In the genomic region with DNA sequence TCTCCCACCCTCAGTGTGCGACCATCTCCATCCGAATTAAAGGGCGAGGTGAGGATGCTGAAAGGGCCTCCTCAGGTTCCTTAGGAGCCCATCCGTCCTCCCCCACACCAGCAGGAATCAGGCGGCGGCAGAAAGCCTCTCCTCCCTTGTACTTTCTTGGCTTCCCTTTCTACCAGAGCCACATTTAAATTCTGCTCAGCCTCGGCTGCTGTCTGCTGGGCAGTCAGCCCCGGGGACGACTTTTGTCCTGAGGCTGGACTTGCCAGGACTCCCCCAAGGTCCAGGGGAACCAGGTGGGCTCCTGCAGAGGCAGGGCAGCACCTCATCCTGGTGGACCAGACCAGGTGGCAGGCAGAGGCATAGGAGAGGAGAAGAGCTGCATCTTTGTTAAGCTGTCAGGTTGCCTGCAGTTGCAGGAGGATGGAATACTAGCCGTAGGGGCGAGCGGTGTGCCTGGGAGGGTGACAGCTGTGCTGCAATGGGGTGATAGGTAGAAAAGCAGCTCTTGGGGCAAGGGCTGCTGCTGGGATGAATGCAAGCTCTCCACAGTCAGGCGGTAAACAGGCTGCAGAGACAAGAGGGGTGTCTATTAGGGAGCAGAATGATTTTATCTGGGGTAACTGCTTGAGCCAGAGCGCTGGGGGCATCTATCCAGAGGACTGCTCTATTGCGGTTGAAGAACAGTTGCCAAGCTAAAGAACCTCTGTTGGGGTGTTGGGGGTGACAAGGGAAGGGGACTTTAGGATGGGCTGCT, we compare ENCODE assay signal across 14 cellular contexts. TPM values are rescaled to one million over a fixed set of nuclear protein-coding genes. Genes with fewer than 3 reads are reported as not detected.
DNase-seq lines count a peak whose midpoint lies in the region; ATAC-seq lines count a peak whose summit lies in the region.
"Had no signal": no experiment of that assay in that cellular context is flagged by ENCODE, and none has a peak within 500 bp of the region (broad histone marks: within the 10 kb centered on the region; RNA-seq: fewer than 3 reads in every experiment).

No MANE protein-coding gene starts in this region.

- no peak for ATAC-seq in stimulated activated memory B cell treated with anti-CD40 and anti-IgM and Interleukin-4, amounts not matched to agents 10 μg/mL and 1 μg/mL and 100 μg/mL, for 72 hours
- no peak for ATAC-seq in HG03095 (IDR thresholded peaks at IDR 0.05; ENCODE audit: unreplicated experiment)

- H3K4me1 Mint-ChIP-seq in stimulated activated memory B cell treated with anti-CD40 and anti-IgM and Interleukin-4, amounts not matched to agents 10 μg/mL and 1 μg/mL and 100 μg/mL, for 72 hours, result no peaks in the 10 kb centered on the region

- no peaks in the 10 kb centered on the region for H3K27me3 ChIP-seq in HUES48 (ENCODE audit: control insufficient read depth, insufficient read depth, low read length)
- H3K27me3 ChIP-seq in skeletal muscle satellite cell (ENCODE audit: control insufficient read depth, insufficient read depth, low read length), result no peaks in the 10 kb centered on the region
- H3K27me3 ChIP-seq: foreskin keratinocyte, neutrophil, SJSA1 had no signal

- DNase-seq in cerebellar cortex (ENCODE audit: low spot score), result peak; percentile 56
- DNase-seq in islet precursor cell, result peak; percentile 45
- DNase-seq in stimulated activated naive CD4-positive, alpha-beta T cell (lab: John Stamatoyannopoulos, UW), result no peak
- DNase-seq in stimulated activated CD4-positive, alpha-beta T cell treated with anti-CD3 and anti-CD28 coated beads, Interleukin-4, amount 100 ng/mL, for 4 hours, result no peak
- DNase-seq: activated CD4-positive, alpha-beta T cell treated with anti-CD3 and anti-CD28 coated beads for 48 hours; CD8-positive, alpha-beta memory T cell; foreskin keratinocyte; NCI-H2081 treated with DMSO at 0.1 percent for 48 hours had no signal

- H3K36me3 Mint-ChIP-seq in stimulated activated memory B cell treated with anti-CD40 and anti-IgM and Interleukin-4, amounts not matched to agents 10 μg/mL and 1 μg/mL and 100 μg/mL, for 72 hours, result peaks cover 28% of the 10 kb centered on the region

- no peaks in the 10 kb centered on the region for H3K36me3 ChIP-seq in HUES48 (ENCODE audit: control insufficient read depth, insufficient read depth, low read length)
- H3K36me3 ChIP-seq in skeletal muscle satellite cell (ENCODE audit: insufficient read depth, low read length), result peaks cover 39% of the 10 kb centered on the region
- H3K36me3 ChIP-seq: neutrophil had no signal

- no peaks in the 10 kb centered on the region for H3K9me3 Mint-ChIP-seq in stimulated activated memory B cell treated with anti-CD40 and anti-IgM and Interleukin-4, amounts not matched to agents 10 μg/mL and 1 μg/mL and 100 μg/mL, for 72 hours
- H3K9me3 Mint-ChIP-seq: CD8-positive, alpha-beta memory T cell had no signal

- peak overlapping the region; percentile 62 for H3K4me2 ChIP-seq in skeletal muscle satellite cell (ENCODE audit: low read length)

- H3K27ac ChIP-seq in HUES48 (ENCODE audit: low read depth, low read length), result peak overlapping the region; percentile 52
- H3K27ac ChIP-seq: neutrophil had no signal

- H3K4me3 ChIP-seq in HUES48 (ENCODE audit: low read depth, low read length) (no peak overlapping the region), skeletal muscle satellite cell (ENCODE audit: low read length) (no peak overlapping the region)
- H3K4me3 ChIP-seq: SJSA1 had no signal

- H3K9ac ChIP-seq in HUES48 (ENCODE audit: low read depth, low read length) (no peak overlapping the region), skeletal muscle satellite cell (ENCODE audit: low read depth, low read length) (peak overlapping the region; percentile 61)

- H3K27me3 Mint-ChIP-seq in stimulated activated memory B cell treated with anti-CD40 and anti-IgM and Interleukin-4, amounts not matched to agents 10 μg/mL and 1 μg/mL and 100 μg/mL, for 72 hours, result no peaks in the 10 kb centered on the region
- H3K27me3 Mint-ChIP-seq: CD8-positive, alpha-beta memory T cell had no signal

- H3K4me3 Mint-ChIP-seq in stimulated activated memory B cell treated with anti-CD40 and anti-IgM and Interleukin-4, amounts not matched to agents 10 μg/mL and 1 μg/mL and 100 μg/mL, for 72 hours, result no peak overlapping the region

- no peak overlapping the region for H3K27ac Mint-ChIP-seq in stimulated activated memory B cell treated with anti-CD40 and anti-IgM and Interleukin-4, amounts not matched to agents 10 μg/mL and 1 μg/mL and 100 μg/mL, for 72 hours

- no peaks in the 10 kb centered on the region for H3K9me3 ChIP-seq in HUES48 (ENCODE audit: control insufficient read depth, insufficient read depth, low read length)
- no peaks in the 10 kb centered on the region for H3K9me3 ChIP-seq in skeletal muscle satellite cell (replicated peaks; ENCODE audit: low read length)
- H3K9me3 ChIP-seq: neutrophil, SJSA1 had no signal

- H3K4me1 ChIP-seq in HUES48 (ENCODE audit: control insufficient read depth, insufficient read depth, low read length), result peaks cover 43% of the 10 kb centered on the region
- H3K4me1 ChIP-seq in skeletal muscle satellite cell (ENCODE audit: control insufficient read depth, insufficient read depth, low read length), result peaks cover 57% of the 10 kb centered on the region

RNA-seq across cellular contexts. Expression of gene WASF2, which starts 46.2 kb away (rescaled TPM):
- total RNA-seq in skeletal muscle satellite cell (2012; rRNA removed), result 17.2 and 18.6 TPM in 2 replicates

Comparison
In these comparisons a context has a peak if more than half of its experiments do, and no peak if none do; other contexts are left out.
1. DNase-seq: peak in cerebellar cortex (single experiment) and islet precursor cell (single experiment); none in stimulated activated naive CD4-positive, alpha-beta T cell (0 of 6) and stimulated activated CD4-positive, alpha-beta T cell treated with anti-CD3 and anti-CD28 coated beads, Interleukin-4, amount 100 ng/mL, for 4 hours (0 of 2).